In genomic region chr6:129685640-129686031, GRCh38 we compare ENCODE assay signal across 11 cellular contexts. TPM values are rescaled to one million over a fixed set of nuclear protein-coding genes. Genes with fewer than 3 reads are reported as not detected.
A peak's percentile ranks its signal among the peaks of the same experiment; 100 is the strongest.
DNase-seq lines count a peak whose midpoint lies in the region; ATAC-seq, FAIRE-seq and TF ChIP-seq lines count a peak whose summit lies in the region.
"Had no signal": no experiment of that assay in that cellular context is flagged by ENCODE, and none has a peak within 500 bp of the region (broad histone marks: within the 10 kb centered on the region; RNA-seq: fewer than 3 reads in every experiment).

No MANE protein-coding gene starts in this region.

- no peak for TF ChIP-seq POLR2A in endothelial cell of umbilical vein (IDR thresholded peaks at IDR 0.05; ENCODE audit: low read depth, low read length)

- H3K27me3 ChIP-seq in endothelial cell of umbilical vein (ENCODE audit: control insufficient read depth in 2 of 2, insufficient read depth in 2 of 2, low read length in 2 of 2) (no peaks in the 10 kb centered on the region), smooth muscle cell (ENCODE audit: low read depth) (no peaks in the 10 kb centered on the region)

- H3K27ac ChIP-seq in endothelial cell of umbilical vein (ENCODE audit: insufficient read depth, low read depth, low read length): peak overlapping the region; percentile 98
- no peak overlapping the region for H3K27ac ChIP-seq in smooth muscle cell (ENCODE audit: low read depth)

- H3K4me2 ChIP-seq in endothelial cell of umbilical vein (ENCODE audit: insufficient read depth, low read length) (no peak overlapping the region), smooth muscle cell (peak overlapping the region; percentile 34)

- H3K4me3 ChIP-seq in endothelial cell of umbilical vein (replicated peaks in 1 of 3; ENCODE audit: insufficient read depth in 1 of 3, low read depth in 1 of 3, low read length in 3 of 3): no peak overlapping the region
- no peak overlapping the region for H3K4me3 ChIP-seq in smooth muscle cell

- CTCF ChIA-PET in endothelial cell of umbilical vein (lab: Charles Lee): interaction anchor here (1.1 to 2.5 kb wide), 2 partner anchors 13 to 336 kb away, joined by 3 to 10 read pairs; no protein-coding TSS in a partner anchor

- dilution Hi-C loops in endothelial cell of umbilical vein (cut with MboI; ENCODE audit: extremely low pct_ligation_motif_present, low sequenced_read_pairs): no loop called here

- H3K9ac ChIP-seq in endothelial cell of umbilical vein (replicated peaks; ENCODE audit: extremely low read depth, insufficient read depth, low read length): no peak overlapping the region
- no peak overlapping the region for H3K9ac ChIP-seq in smooth muscle cell (ENCODE audit: low read depth)

- H3K9me1 ChIP-seq in endothelial cell of umbilical vein (replicated peaks; ENCODE audit: control insufficient read depth, extremely low read depth, insufficient read depth, low read length): no peaks in the 10 kb centered on the region

- H3F3A ChIP-seq in smooth muscle cell (ENCODE audit: low read depth): peaks cover 29% of the 10 kb centered on the region

- POLR2A ChIA-PET in endothelial cell of umbilical vein (lab: Charles Lee): interaction anchor here (0.8 kb wide), 1 partner anchor 12 kb away, joined by 3 read pairs; no protein-coding TSS in a partner anchor

- H3K4me1 ChIP-seq in endothelial cell of umbilical vein (ENCODE audit: control insufficient read depth, extremely low read depth, insufficient read depth, low read length) (peaks cover 58% of the 10 kb centered on the region), smooth muscle cell (ENCODE audit: low read depth) (peaks cover 11% of the 10 kb centered on the region)

- DNase-seq in SKM-1 treated with dmso at 0.1 percent for 144 hours (lab: John Stamatoyannopoulos, UW; ENCODE audit: unreplicated experiment) (peak; percentile 7), SKM-1 (lab: John Stamatoyannopoulos, UW; ENCODE audit: unreplicated experiment) (no peak), NAMALWA (ENCODE audit: low spot score) (peak; percentile 19), endothelial cell of umbilical vein (ENCODE audit: low read depth, low spot score) (no peak), smooth muscle cell (lab: John Stamatoyannopoulos, UW; ENCODE audit: unreplicated experiment) (no peak), left lobe of liver (ENCODE audit: low spot score) (no peak), cerebellar cortex (ENCODE audit: low spot score) (no peak)
- DNase-seq in activated CD8-positive, alpha-beta memory T cell treated with anti-CD3 and anti-CD28 coated beads, Interleukin-2, amount 50 U/mL, for 48 hours: no peak
- DNase-seq: activated CD4-positive, alpha-beta T cell treated with anti-CD3 and anti-CD28 coated beads for 4 hours; DMS79; endodermal cell had no signal

- H2AFZ ChIP-seq in endothelial cell of umbilical vein (ENCODE audit: low read depth, low read length) (no peak overlapping the region), smooth muscle cell (ENCODE audit: low read depth) (no peak overlapping the region)

- peaks cover 2 to 3% of the 10 kb centered on the region in 2 experiments for H3K36me3 ChIP-seq in endothelial cell of umbilical vein (ENCODE audit: control insufficient read depth in 2 of 2, extremely low read depth in 1 of 2, insufficient read depth in 2 of 2, low read length in 2 of 2)
- H3K36me3 ChIP-seq in smooth muscle cell (ENCODE audit: low read depth): no peaks in the 10 kb centered on the region

- H3K9me3 ChIP-seq in endothelial cell of umbilical vein (replicated peaks; ENCODE audit: control insufficient read depth, insufficient read depth, low read length) (no peaks in the 10 kb centered on the region), smooth muscle cell (replicated peaks; ENCODE audit: low read depth) (no peaks in the 10 kb centered on the region)

- ATAC-seq in left lobe of liver: no peak

- intact Hi-C loops in endothelial cell of umbilical vein (cut with micrococcal nuclease): loop anchor here (2.0 kb wide), 1 partner anchor 15 kb away; no protein-coding TSS in a partner anchor

- FAIRE-seq in endothelial cell of umbilical vein (lab: Jason Lieb, UNC): no peak

- no peak for TF ChIP-seq CTCF in endothelial cell of umbilical vein (IDR thresholded peaks at IDR 0.05; ENCODE audit: extremely low read depth in 1 of 2, insufficient read depth in 1 of 2, low read depth in 1 of 2, low read length in 2 of 2)
- TF ChIP-seq CTCF in smooth muscle cell (IDR thresholded peaks at IDR 0.05; ENCODE audit: borderline replicate concordance, insufficient read depth, poor library complexity, severe bottlenecking): no peak

- WGBS in smooth muscle cell (ENCODE audit: low lambda C conversion rate): 91% methylated on average over 5 of the region's 5 CpGs

- BruUV-seq in endothelial cell of umbilical vein (replicated peaks; lab: Mats Ljungman, UMichigan): no TSS peak

- H3K79me2 ChIP-seq in endothelial cell of umbilical vein (ENCODE audit: control insufficient read depth, insufficient read depth, low read length) (peaks cover 71% of the 10 kb centered on the region), smooth muscle cell (ENCODE audit: low read depth) (no peaks in the 10 kb centered on the region)

- H4K20me1 ChIP-seq in endothelial cell of umbilical vein (replicated peaks; ENCODE audit: control insufficient read depth, extremely low read depth, insufficient read depth, low read length) (no peaks in the 10 kb centered on the region), smooth muscle cell (ENCODE audit: low read depth) (no peaks in the 10 kb centered on the region)

TF ChIP-seq in endothelial cell of umbilical vein, 7 proteins besides CTCF, POLR2A, EP300 and RAD21:
- TF ChIP-seq MYC (IDR thresholded peaks at IDR 0.05; ENCODE audit: low read depth, low read length) (no peak), POLR2AphosphoS5 (IDR thresholded peaks at IDR 0.05; ENCODE audit: insufficient read depth, low read depth, low read length) (no peak), FOS (IDR thresholded peaks at IDR 0.05; ENCODE audit: borderline replicate concordance, insufficient read depth, low read length) (no peak), GATA2 (IDR thresholded peaks at IDR 0.05; ENCODE audit: insufficient read depth, insufficient read length, low read depth, low read length) (no peak), JUN (IDR thresholded peaks at IDR 0.05; ENCODE audit: borderline replicate concordance, insufficient read depth, insufficient read length, low read depth) (no peak), EZH2 (IDR thresholded peaks at IDR 0.05; ENCODE audit: borderline replicate concordance, low read depth, low read length, severe bottlenecking) (no peak), MAX (IDR thresholded peaks at IDR 0.05; ENCODE audit: insufficient read depth, insufficient read length) (no peak)

RNA-seq across cellular contexts. Expression of gene ARHGAP18, which starts 24.3 kb away (rescaled TPM):
- total RNA-seq in endothelial cell of umbilical vein (86.1 and 111 TPM in 2 replicates), smooth muscle cell (9.6 and 10.7 TPM in 2 replicates), left lobe of liver (4.7 TPM)
- polyA plus RNA-seq in endothelial cell of umbilical vein (11.0 and 13.1 TPM in 2 replicates), smooth muscle cell (3.2 and 3.5 TPM in 2 replicates)
- 21.9 and 22.6 TPM in 2 replicates for polyA plus RNA-seq in endothelial cell of umbilical vein (2011; cell fraction: cytosol; rRNA removed)
- polyA plus RNA-seq in endothelial cell of umbilical vein (2011; cell fraction: nucleus; rRNA removed): 25.0 and 31.9 TPM in 2 replicates
- polyA plus RNA-seq in endothelial cell of umbilical vein (2012): 43.4 and 50.9 TPM in 2 replicates
- 48.2 and 49.1 TPM in 2 replicates for polyA minus RNA-seq in endothelial cell of umbilical vein
- 7.6 TPM for polyA minus RNA-seq in endothelial cell of umbilical vein (2011; cell fraction: cytosol; rRNA and poly(A)+ RNA removed)
- polyA minus RNA-seq in endothelial cell of umbilical vein (2011; cell fraction: nucleus; rRNA and poly(A)+ RNA removed): 89.2 and 110 TPM in 2 replicates

Comparison
In these comparisons a context has a peak if more than half of its experiments do, and no peak if none do; other contexts are left out.
1. DNase-seq: peak in SKM-1 treated with dmso at 0.1 percent for 144 hours (single experiment) and NAMALWA (single experiment); none in SKM-1 (single experiment), endothelial cell of umbilical vein (single experiment), smooth muscle cell (single experiment), left lobe of liver (single experiment), activated CD8-positive, alpha-beta memory T cell treated with anti-CD3 and anti-CD28 coated beads, Interleukin-2, amount 50 U/mL, for 48 hours (single experiment) and cerebellar cortex (single experiment).